14 cellular contexts compared by ENCODE assay signal in the genomic region with DNA sequence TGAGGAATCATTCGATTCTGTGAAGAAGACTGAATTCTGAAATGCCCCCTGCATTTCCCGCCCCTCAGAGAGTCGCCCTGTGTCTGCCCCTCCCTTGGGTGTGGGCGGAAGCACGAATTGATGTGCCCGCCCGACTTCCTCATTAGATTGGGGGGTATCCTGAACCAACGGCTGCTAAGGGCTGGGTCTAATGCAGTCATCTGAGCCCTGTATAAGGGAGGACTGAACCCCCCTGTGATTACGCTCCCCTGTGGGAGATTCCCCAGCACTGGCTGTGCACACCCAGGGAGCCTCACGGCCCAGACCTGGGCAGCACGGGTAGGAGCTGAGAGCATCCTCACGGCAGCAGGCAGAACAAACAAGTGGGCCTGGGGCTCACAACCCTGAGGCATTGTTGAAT. TPM values are rescaled to one million over a fixed set of nuclear protein-coding genes. Genes with fewer than 3 reads are reported as not detected.
"Had no signal": no experiment of that assay in that cellular context is flagged by ENCODE, and none has a peak within 500 bp of the region (broad histone marks: within the 10 kb centered on the region; RNA-seq: fewer than 3 reads in every experiment).

No MANE protein-coding gene starts in this region.

RNA-seq across cellular contexts. Expression of a gene that starts 0.6 kb away (rescaled TPM):
- total RNA-seq: activated CD8-positive, alpha-beta memory T cell treated with anti-CD3 and anti-CD28 coated beads, Interleukin-2, amount 10 ng/mL, durations not matched to agents 7 days and 5 days; activated T-helper 1 cell treated with anti-CD3 and anti-CD28 coated beads, Interleukin-12 subunit alpha, Interleukin-12 subunit beta, Interleukin-2, Interleukin-4 antibody, amounts not matched to agents 30 ng/mL and 10 ng/mL and 1 ng/mL, durations not matched to agents 14 hours and 24 hours and 36 hours; body of pancreas; cardiac muscle cell; epithelial cell of proximal tubule; fibroblast of villous mesenchyme; heart left ventricle; left cardiac atrium; liver; myocyte; right lobe of liver; Right ventricle myocardium inferior; SJSA1; temporal lobe had no signal

RNA-seq across cellular contexts. Expression of a gene that starts 4.1 kb away (rescaled TPM):
- total RNA-seq: activated CD8-positive, alpha-beta memory T cell treated with anti-CD3 and anti-CD28 coated beads, Interleukin-2, amount 10 ng/mL, durations not matched to agents 7 days and 5 days; activated T-helper 1 cell treated with anti-CD3 and anti-CD28 coated beads, Interleukin-12 subunit alpha, Interleukin-12 subunit beta, Interleukin-2, Interleukin-4 antibody, amounts not matched to agents 30 ng/mL and 10 ng/mL and 1 ng/mL, durations not matched to agents 14 hours and 24 hours and 36 hours; body of pancreas; cardiac muscle cell; epithelial cell of proximal tubule; fibroblast of villous mesenchyme; heart left ventricle; left cardiac atrium; liver; myocyte; right lobe of liver; Right ventricle myocardium inferior; SJSA1; temporal lobe had no signal

RNA-seq across cellular contexts. Expression of a gene that starts 7.5 kb away (rescaled TPM):
- total RNA-seq: activated CD8-positive, alpha-beta memory T cell treated with anti-CD3 and anti-CD28 coated beads, Interleukin-2, amount 10 ng/mL, durations not matched to agents 7 days and 5 days; activated T-helper 1 cell treated with anti-CD3 and anti-CD28 coated beads, Interleukin-12 subunit alpha, Interleukin-12 subunit beta, Interleukin-2, Interleukin-4 antibody, amounts not matched to agents 30 ng/mL and 10 ng/mL and 1 ng/mL, durations not matched to agents 14 hours and 24 hours and 36 hours; body of pancreas; cardiac muscle cell; epithelial cell of proximal tubule; fibroblast of villous mesenchyme; heart left ventricle; left cardiac atrium; liver; myocyte; right lobe of liver; Right ventricle myocardium inferior; SJSA1; temporal lobe had no signal

RNA-seq across cellular contexts. Expression of a gene that starts 10.9 kb away (rescaled TPM):
- total RNA-seq: activated CD8-positive, alpha-beta memory T cell treated with anti-CD3 and anti-CD28 coated beads, Interleukin-2, amount 10 ng/mL, durations not matched to agents 7 days and 5 days; activated T-helper 1 cell treated with anti-CD3 and anti-CD28 coated beads, Interleukin-12 subunit alpha, Interleukin-12 subunit beta, Interleukin-2, Interleukin-4 antibody, amounts not matched to agents 30 ng/mL and 10 ng/mL and 1 ng/mL, durations not matched to agents 14 hours and 24 hours and 36 hours; body of pancreas; cardiac muscle cell; epithelial cell of proximal tubule; fibroblast of villous mesenchyme; heart left ventricle; left cardiac atrium; liver; myocyte; right lobe of liver; Right ventricle myocardium inferior; SJSA1; temporal lobe had no signal

RNA-seq across cellular contexts. Expression of a gene that starts 19.5 kb away (rescaled TPM):
- total RNA-seq: activated CD8-positive, alpha-beta memory T cell treated with anti-CD3 and anti-CD28 coated beads, Interleukin-2, amount 10 ng/mL, durations not matched to agents 7 days and 5 days; activated T-helper 1 cell treated with anti-CD3 and anti-CD28 coated beads, Interleukin-12 subunit alpha, Interleukin-12 subunit beta, Interleukin-2, Interleukin-4 antibody, amounts not matched to agents 30 ng/mL and 10 ng/mL and 1 ng/mL, durations not matched to agents 14 hours and 24 hours and 36 hours; body of pancreas; cardiac muscle cell; epithelial cell of proximal tubule; fibroblast of villous mesenchyme; heart left ventricle; left cardiac atrium; liver; myocyte; right lobe of liver; Right ventricle myocardium inferior; SJSA1; temporal lobe had no signal
